ENCODE assay signal across 16 cellular contexts in the genomic region with DNA sequence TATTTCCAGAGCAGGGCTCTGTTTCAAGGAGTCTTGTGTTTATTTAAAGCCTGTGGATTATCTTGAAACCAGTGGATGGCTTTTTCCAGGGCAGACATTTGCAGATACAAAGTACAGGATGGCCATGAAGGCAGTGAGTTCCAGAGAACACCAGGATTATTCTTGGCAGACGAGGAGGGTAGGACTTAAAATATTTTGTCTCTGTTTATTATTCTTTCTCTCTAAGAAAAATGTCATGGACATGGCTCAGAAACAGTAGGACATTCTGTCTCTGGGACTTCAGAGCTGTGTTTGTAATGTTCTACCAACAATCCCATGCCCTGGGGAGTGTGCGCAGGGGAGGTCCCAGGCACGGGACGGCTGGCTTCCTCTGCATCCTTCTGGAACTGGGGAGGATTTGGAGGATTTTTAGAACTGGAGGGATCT.
A peak's percentile ranks its signal among the peaks of the same experiment; 100 is the strongest.
DNase-seq lines count a peak whose midpoint lies in the region; ATAC-seq and TF ChIP-seq lines count a peak whose summit lies in the region.
"Had no signal": no experiment of that assay in that cellular context is flagged by ENCODE, and none has a peak within 500 bp of the region (broad histone marks: within the 10 kb centered on the region; RNA-seq: fewer than 3 reads in every experiment).

No MANE protein-coding gene starts in this region.

- H3K27me3 ChIP-seq in adrenal gland, result no peaks in the 10 kb centered on the region
- H3K27me3 ChIP-seq in testis, result no peaks in the 10 kb centered on the region
- H3K27me3 ChIP-seq: body of pancreas, MG63, upper lobe of right lung had no signal

- H3K4me3 Mint-ChIP-seq in mesothelial cell of epicardium, result no peak overlapping the region
- H3K4me3 Mint-ChIP-seq: activated CD4-positive, alpha-beta T cell treated with anti-CD3 and anti-CD28 coated beads, Interleukin-2, amount 10 ng/mL, durations not matched to agents 24 days and 14 days; CD14-positive monocyte; nephron had no signal

- TF ChIP-seq CTCF in adrenal gland (IDR thresholded peaks at IDR 0.05), result no peak
- TF ChIP-seq CTCF in mesothelial cell of epicardium (IDR thresholded peaks at IDR 0.05; ENCODE audit: unreplicated experiment), result no peak
- TF ChIP-seq CTCF in testis (IDR thresholded peaks at IDR 0.05), result no peak

- no peaks in the 10 kb centered on the region for H3K9me3 ChIP-seq in adrenal gland (replicated peaks in 1 of 3)
- H3K9me3 ChIP-seq in testis, result no peaks in the 10 kb centered on the region
- H3K9me3 ChIP-seq: body of pancreas, MG63, spleen, upper lobe of right lung had no signal

- ATAC-seq in HG03280 (IDR thresholded peaks at IDR 0.05; ENCODE audit: unreplicated experiment) (no peak), SK-N-SH treated with all-trans-retinoic acid at 6 μM for 48 hours (no peak)
- ATAC-seq: body of pancreas, upper lobe of right lung had no signal

- H3K9me3 Mint-ChIP-seq in mesothelial cell of epicardium, result no peaks in the 10 kb centered on the region
- H3K9me3 Mint-ChIP-seq: activated CD4-positive, alpha-beta T cell treated with anti-CD3 and anti-CD28 coated beads, Interleukin-2, amount 10 ng/mL, durations not matched to agents 24 days and 14 days; CD14-positive monocyte; nephron had no signal

- H3K27ac ChIP-seq in adrenal gland (peak overlapping the region in 4 of 5 donors; percentile 53 to 78 (median 54)), testis (peak overlapping the region; percentile 32 to 76)
- H3K27ac ChIP-seq: body of pancreas, spleen, upper lobe of right lung had no signal

- H3K4me1 ChIP-seq in adrenal gland (replicated peaks in 1 of 2) (peaks cover 0 to 25% of the 10 kb centered on the region in 2 donors), testis (peaks cover 35% of the 10 kb centered on the region)
- H3K4me1 ChIP-seq: body of pancreas had no signal

- H3K27me3 Mint-ChIP-seq in mesothelial cell of epicardium (ENCODE audit: low read depth), result peaks cover 6% of the 10 kb centered on the region
- H3K27me3 Mint-ChIP-seq: activated CD4-positive, alpha-beta T cell treated with anti-CD3 and anti-CD28 coated beads, Interleukin-2, amount 10 ng/mL, durations not matched to agents 24 days and 14 days had no signal

- TF ChIP-seq POLR2A in adrenal gland (IDR thresholded peaks at IDR 0.05) (no peak), testis (IDR thresholded peaks at IDR 0.05) (no peak)

- intact Hi-C loops in adrenal gland (cut with DNase I) (no loop called here), testis (cut with DNase I; ENCODE audit: low total_unique reads) (loop anchor here (5.0 kb wide), 1 partner anchor 110 kb away; no protein-coding TSS in a partner anchor)

- peaks cover 10% of the 10 kb centered on the region for H3K4me1 Mint-ChIP-seq in mesothelial cell of epicardium

- H3K4me3 ChIP-seq in adrenal gland (no peak overlapping the region), testis (no peak overlapping the region)
- H3K4me3 ChIP-seq: body of pancreas, MG63, spleen, upper lobe of right lung had no signal

- H3K27ac Mint-ChIP-seq in mesothelial cell of epicardium, result peak overlapping the region; percentile 58
- H3K27ac Mint-ChIP-seq: activated CD4-positive, alpha-beta T cell treated with anti-CD3 and anti-CD28 coated beads, Interleukin-2, amount 10 ng/mL, durations not matched to agents 24 days and 14 days had no signal

- H3K36me3 Mint-ChIP-seq in mesothelial cell of epicardium, result no peaks in the 10 kb centered on the region

- 10 to 36% (median 25%) methylated on average over 3 to 4 of the region's 4 CpGs for WGBS in adrenal gland, 4 donors
- WGBS in testis, 2 donors, result 11 to 28% methylated on average over 4 of the region's 4 CpGs

- DNase-seq in adrenal gland (peak in 2 of 7 donors; percentile 55 to 67), fibroblast of the conjunctiva (ENCODE audit: low read depth) (peak; percentile 28), mesothelial cell of epicardium (ENCODE audit: low spot score in 2 of 2, unreplicated experiment in 2 of 2) (no peak), testis (peak; percentile 63), kidney glomerular epithelial cell (lab: John Stamatoyannopoulos, UW) (no peak)
- DNase-seq: activated CD4-positive, alpha-beta T cell treated with anti-CD3 and anti-CD28 coated beads, Interleukin-2, amount 10 ng/mL, durations not matched to agents 24 days and 14 days; body of pancreas; DMS79 treated with DMSO at 0.1 percent for 48 hours; effector CD8-positive, alpha-beta T cell; MG63; spleen; upper lobe of right lung had no signal

- no peaks in the 10 kb centered on the region for H3K36me3 ChIP-seq in adrenal gland (replicated peaks in 1 of 2)
- no peaks in the 10 kb centered on the region for H3K36me3 ChIP-seq in testis (ENCODE audit: low read depth, missing control alignments)
- H3K36me3 ChIP-seq: MG63, spleen, upper lobe of right lung had no signal

TF ChIP-seq in SK-N-SH treated with all-trans-retinoic acid at 6 μM for 48 hours, 23 proteins besides CTCF, POLR2A, EP300 and RAD21:
- no peak for TF ChIP-seq BACH2 (CRISPR knock-in tag; IDR thresholded peaks at IDR 0.05; ENCODE audit: borderline replicate concordance)
- no peak for TF ChIP-seq ZNF70 (CRISPR knock-in tag; IDR thresholded peaks at IDR 0.05)
- TF ChIP-seq CSDC2 (CRISPR knock-in tag; IDR thresholded peaks at IDR 0.05), result no peak
- no peak for TF ChIP-seq PPARA (CRISPR knock-in tag; IDR thresholded peaks at IDR 0.05; ENCODE audit: borderline replicate concordance)
- no peak for TF ChIP-seq ARNTL (CRISPR knock-in tag; IDR thresholded peaks at IDR 0.05; ENCODE audit: borderline replicate concordance, low read depth)
- TF ChIP-seq RARB (CRISPR knock-in tag; IDR thresholded peaks at IDR 0.05), result no peak
- TF ChIP-seq, protein P1, sequence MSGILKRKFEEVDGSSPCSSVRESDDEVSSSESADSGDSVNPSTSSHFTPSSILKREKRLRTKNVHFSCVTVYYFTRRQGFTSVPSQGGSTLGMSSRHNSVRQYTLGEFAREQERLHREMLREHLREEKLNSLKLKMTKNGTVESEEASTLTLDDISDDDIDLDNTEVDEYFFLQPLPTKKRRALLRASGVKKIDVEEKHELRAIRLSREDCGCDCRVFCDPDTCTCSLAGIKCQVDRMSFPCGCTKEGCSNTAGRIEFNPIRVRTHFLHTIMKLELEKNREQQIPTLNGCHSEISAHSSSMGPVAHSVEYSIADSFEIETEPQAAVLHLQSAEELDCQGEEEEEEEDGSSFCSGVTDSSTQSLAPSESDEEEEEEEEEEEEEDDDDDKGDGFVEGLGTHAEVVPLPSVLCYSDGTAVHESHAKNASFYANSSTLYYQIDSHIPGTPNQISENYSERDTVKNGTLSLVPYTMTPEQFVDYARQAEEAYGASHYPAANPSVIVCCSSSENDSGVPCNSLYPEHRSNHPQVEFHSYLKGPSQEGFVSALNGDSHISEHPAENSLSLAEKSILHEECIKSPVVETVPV (CRISPR knock-in tag; IDR thresholded peaks at IDR 0.05), result no peak
- TF ChIP-seq, protein P2, sequence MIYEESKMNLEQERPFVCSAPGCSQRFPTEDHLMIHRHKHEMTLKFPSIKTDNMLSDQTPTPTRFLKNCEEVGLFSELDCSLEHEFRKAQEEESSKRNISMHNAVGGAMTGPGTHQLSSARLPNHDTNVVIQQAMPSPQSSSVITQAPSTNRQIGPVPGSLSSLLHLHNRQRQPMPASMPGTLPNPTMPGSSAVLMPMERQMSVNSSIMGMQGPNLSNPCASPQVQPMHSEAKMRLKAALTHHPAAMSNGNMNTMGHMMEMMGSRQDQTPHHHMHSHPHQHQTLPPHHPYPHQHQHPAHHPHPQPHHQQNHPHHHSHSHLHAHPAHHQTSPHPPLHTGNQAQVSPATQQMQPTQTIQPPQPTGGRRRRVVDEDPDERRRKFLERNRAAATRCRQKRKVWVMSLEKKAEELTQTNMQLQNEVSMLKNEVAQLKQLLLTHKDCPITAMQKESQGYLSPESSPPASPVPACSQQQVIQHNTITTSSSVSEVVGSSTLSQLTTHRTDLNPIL (CRISPR knock-in tag; IDR thresholded peaks at IDR 0.05; ENCODE audit: low read depth), result no peak
- no peak for TF ChIP-seq TCF4 (CRISPR knock-in tag; IDR thresholded peaks at IDR 0.05; ENCODE audit: borderline replicate concordance)
- no peak for TF ChIP-seq ZFP3 (CRISPR knock-in tag; IDR thresholded peaks at IDR 0.05)
- TF ChIP-seq OSR1 (CRISPR knock-in tag; IDR thresholded peaks at IDR 0.05), result no peak
- no peak for TF ChIP-seq GLIS3 (CRISPR knock-in tag; IDR thresholded peaks at IDR 0.05)
- TF ChIP-seq, protein P3, sequence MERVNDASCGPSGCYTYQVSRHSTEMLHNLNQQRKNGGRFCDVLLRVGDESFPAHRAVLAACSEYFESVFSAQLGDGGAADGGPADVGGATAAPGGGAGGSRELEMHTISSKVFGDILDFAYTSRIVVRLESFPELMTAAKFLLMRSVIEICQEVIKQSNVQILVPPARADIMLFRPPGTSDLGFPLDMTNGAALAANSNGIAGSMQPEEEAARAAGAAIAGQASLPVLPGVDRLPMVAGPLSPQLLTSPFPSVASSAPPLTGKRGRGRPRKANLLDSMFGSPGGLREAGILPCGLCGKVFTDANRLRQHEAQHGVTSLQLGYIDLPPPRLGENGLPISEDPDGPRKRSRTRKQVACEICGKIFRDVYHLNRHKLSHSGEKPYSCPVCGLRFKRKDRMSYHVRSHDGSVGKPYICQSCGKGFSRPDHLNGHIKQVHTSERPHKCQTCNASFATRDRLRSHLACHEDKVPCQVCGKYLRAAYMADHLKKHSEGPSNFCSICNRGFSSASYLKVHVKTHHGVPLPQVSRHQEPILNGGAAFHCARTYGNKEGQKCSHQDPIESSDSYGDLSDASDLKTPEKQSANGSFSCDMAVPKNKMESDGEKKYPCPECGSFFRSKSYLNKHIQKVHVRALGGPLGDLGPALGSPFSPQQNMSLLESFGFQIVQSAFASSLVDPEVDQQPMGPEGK (CRISPR knock-in tag; IDR thresholded peaks at IDR 0.05; ENCODE audit: borderline replicate concordance), result no peak
- no peak for TF ChIP-seq ISL1 (CRISPR knock-in tag; IDR thresholded peaks at IDR 0.05)
- TF ChIP-seq ZNF565 (CRISPR knock-in tag; conservative IDR thresholded peaks at IDR 0.05; ENCODE audit: low read depth), result no peak

Comparison
In these comparisons a context has a peak if more than half of its experiments do, and no peak if none do; other contexts are left out.
1. DNase-seq: peak in fibroblast of the conjunctiva (single experiment) and testis (single experiment); none in mesothelial cell of epicardium (0 of 2) and kidney glomerular epithelial cell (single experiment).